8 cellular contexts compared by ENCODE assay signal in the genomic region with DNA sequence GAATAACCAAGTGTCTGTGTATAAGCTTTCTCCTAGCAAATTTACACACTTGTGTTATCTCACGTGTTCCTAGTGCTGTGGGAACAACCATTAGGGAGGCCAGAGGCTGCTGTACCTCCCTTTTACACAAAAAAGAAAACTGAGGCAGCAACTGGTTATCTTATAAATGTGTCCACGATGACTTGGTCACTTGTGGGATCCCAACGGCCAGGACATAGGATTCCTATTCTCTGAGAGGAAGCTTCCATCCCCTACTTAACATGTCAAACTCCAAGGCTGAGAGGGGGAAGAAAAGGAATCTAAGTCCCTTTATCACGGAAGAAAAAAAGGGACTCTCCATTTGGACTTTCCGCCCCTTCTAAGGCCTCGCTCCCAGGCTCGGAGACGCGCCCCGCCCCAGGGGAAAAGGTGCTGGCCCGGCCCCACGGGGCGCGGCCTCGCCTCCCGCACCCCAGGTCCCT. TPM values are rescaled to one million over a fixed set of nuclear protein-coding genes. Genes with fewer than 3 reads are reported as not detected.
DNase-seq lines count a peak whose midpoint lies in the region; ATAC-seq and TF ChIP-seq lines count a peak whose summit lies in the region.

No MANE protein-coding gene starts in this region.

- peak overlapping the region; percentile 94 for H2BK120ac ChIP-seq in trophoblast cell (ENCODE audit: insufficient read depth, low read length, poor library complexity)

- TF ChIP-seq CTCF in fibroblast of villous mesenchyme (IDR thresholded peaks at IDR 0.05; ENCODE audit: insufficient read depth, low read depth, low read length) = no peak

- H3K4me1 ChIP-seq in trophoblast cell (ENCODE audit: control insufficient read depth in 1 of 2, insufficient read depth in 2 of 2, low read length in 2 of 2) = peaks cover 7 to 10% of the 10 kb centered on the region in 2 experiments

- H3K27me3 ChIP-seq in trophoblast cell (ENCODE audit: insufficient read depth, low read length) = no peaks in the 10 kb centered on the region

- H3K4ac ChIP-seq in trophoblast cell (ENCODE audit: low read depth, low read length) = peak overlapping the region; percentile 33

- H3K4me3 Mint-ChIP-seq in T-helper 17 cell = peak overlapping the region; percentile 92

- H2AK5ac ChIP-seq in trophoblast cell (ENCODE audit: low read length) = no peak overlapping the region

- peak overlapping the region; percentile 89 for H2AFZ ChIP-seq in trophoblast cell (ENCODE audit: insufficient read depth, low read length, poor library complexity)

- H3K4me1 Mint-ChIP-seq in T-helper 17 cell = peaks cover 17% of the 10 kb centered on the region

- H3K79me2 ChIP-seq in trophoblast cell (ENCODE audit: control insufficient read depth, insufficient read depth, low read length, poor library complexity) = peaks cover 7% of the 10 kb centered on the region

- peak overlapping the region; percentile 97 for H4K8ac ChIP-seq in trophoblast cell (ENCODE audit: low read depth, low read length)

- peak overlapping the region; percentile 91 for H3K27ac Mint-ChIP-seq in T-helper 17 cell

- no peak overlapping the region for H3K23ac ChIP-seq in trophoblast cell (ENCODE audit: low read length)

- H3K4me2 ChIP-seq in trophoblast cell (ENCODE audit: low read length) = peak overlapping the region; percentile 65

- no CpG with 5 or more reads among the region's 16 CpGs for WGBS in trophoblast cell (ENCODE audit: extremely low coverage, insufficient coverage, insufficient read length)

- ATAC-seq in HG02885 (IDR thresholded peaks at IDR 0.05; ENCODE audit: poor library complexity, unreplicated experiment) (peak; percentile 83), T-helper 17 cell (no peak)

- H2BK12ac ChIP-seq in trophoblast cell (ENCODE audit: low read length) = peak overlapping the region; percentile 59

- H3K14ac ChIP-seq in trophoblast cell (ENCODE audit: low read length) = peak overlapping the region; percentile 94

- DNase-seq in activated T-cell treated with anti-CD3 and anti-CD28 coated beads for 4 hours (peak; percentile 1), T-helper 17 cell (peak in 1 of 3 donors; percentile 80), fibroblast of villous mesenchyme (ENCODE audit: low read depth) (no peak), trophoblast cell (peak in 1 of 2 donors; percentile 87), HK-2 (ENCODE audit: unreplicated experiment) (no peak)
- DNase-seq in activated T-cell treated with anti-CD3 and anti-CD28 coated beads, Interleukin-2, amount 50 U/mL, for 1 hour = no peak
- DNase-seq in central memory CD4-positive, alpha-beta T cell = no peak

- H3K79me1 ChIP-seq in trophoblast cell (ENCODE audit: low read length) = peaks cover 17% of the 10 kb centered on the region

- H3K18ac ChIP-seq in trophoblast cell (ENCODE audit: low read length) = peak overlapping the region; percentile 90

- peaks cover 3% of the 10 kb centered on the region for H3K36me3 Mint-ChIP-seq in T-helper 17 cell (ENCODE audit: low read depth)

- H3K36me3 ChIP-seq in trophoblast cell (ENCODE audit: control insufficient read depth in 1 of 2, insufficient read depth in 2 of 2, low read length in 2 of 2) = no peaks in the 10 kb centered on the region

- H3K4me3 ChIP-seq in fibroblast of villous mesenchyme (ENCODE audit: low read depth, low read length) (peak overlapping the region; percentile 63), trophoblast cell (ENCODE audit: low read depth, low read length) (peak overlapping the region; percentile 85)

- H2BK5ac ChIP-seq in trophoblast cell (ENCODE audit: low read depth, low read length, poor library complexity) = peak overlapping the region; percentile 68

- H3K9me3 ChIP-seq in T-helper 17 cell (ENCODE audit: control insufficient read depth, low read length, poor library complexity, severe bottlenecking) (no peaks in the 10 kb centered on the region), trophoblast cell (ENCODE audit: insufficient read depth, low read depth, low read length) (no peaks in the 10 kb centered on the region)

- peak overlapping the region; percentile 87 for H4K91ac ChIP-seq in trophoblast cell (ENCODE audit: low read depth, low read length)

- peak overlapping the region; percentile 88 for H4K12ac ChIP-seq in trophoblast cell (ENCODE audit: low read depth, low read length)

- H3K27ac ChIP-seq in trophoblast cell (ENCODE audit: low read depth, low read length) = peak overlapping the region; percentile 76

- H3K27me3 Mint-ChIP-seq in T-helper 17 cell = no peaks in the 10 kb centered on the region

- H3K9ac ChIP-seq in trophoblast cell (ENCODE audit: low read length) = peak overlapping the region; percentile 81

RNA-seq across cellular contexts. Expression of a gene that starts 0.4 kb away (rescaled TPM):
- total RNA-seq in T-helper 17 cell (1 to 10 TPM; 3.1 to 3.7 TPM), fibroblast of villous mesenchyme (2.9 and 4.7 TPM in 2 replicates)
- 1.6 TPM in 2 replicates for polyA plus RNA-seq in trophoblast cell (2013)
